Comparison of ENCODE assay signal across 15 cellular contexts in the genomic region with DNA sequence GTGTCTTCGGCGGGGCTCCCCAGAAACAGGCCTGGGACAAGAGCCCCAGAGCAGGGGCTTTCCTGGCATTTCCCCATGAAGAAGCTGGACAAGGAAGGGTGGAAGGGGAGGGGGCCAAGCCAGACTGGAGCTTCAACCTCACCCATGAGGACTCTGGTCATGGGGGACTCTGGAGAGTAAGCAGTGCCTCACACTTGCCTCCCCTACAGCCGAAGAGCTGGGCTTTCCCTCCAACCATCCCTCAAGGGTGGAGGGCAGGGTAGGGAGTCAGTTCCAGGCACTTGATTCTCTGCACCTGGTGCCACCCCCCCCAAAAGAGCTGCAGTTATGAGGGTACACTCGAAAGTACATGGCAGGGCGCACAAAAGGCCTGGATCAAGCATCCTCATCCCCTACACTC.
DNase-seq lines count a peak whose midpoint lies in the region; TF ChIP-seq lines count a peak whose summit lies in the region.
"Had no signal": no experiment of that assay in that cellular context is flagged by ENCODE, and none has a peak within 500 bp of the region (broad histone marks: within the 10 kb centered on the region; RNA-seq: fewer than 3 reads in every experiment).

No MANE protein-coding gene starts in this region.

- peak overlapping the region; percentile 35 for H2AFZ ChIP-seq in mammary epithelial cell (ENCODE audit: low read depth, low read length)

- CTCF ChIA-PET in mammary epithelial cell (lab: Charles Lee; ENCODE audit: low non-redundant PET), result no interaction called here

- 50% methylated on average over 5 of the region's 5 CpGs for WGBS in mammary epithelial cell (ENCODE audit: low coverage, missing lambda C conversion rate)

- peak; percentile 15 for DNase-seq in activated CD8-positive, alpha-beta memory T cell treated with anti-CD3 and anti-CD28 coated beads, Interleukin-2, amount 50 U/mL, for 48 hours
- DNase-seq in activated CD8-positive, alpha-beta memory T cell treated with anti-CD3 and anti-CD28 coated beads, Interleukin-2, amount 50 U/mL, for 4 hours, result no peak
- DNase-seq in mammary epithelial cell, result no peak
- DNase-seq in osteocyte (ENCODE audit: extremely low spot score, unreplicated experiment), result peak; percentile 62
- DNase-seq in GM20000 (ENCODE audit: low spot score), result no peak
- DNase-seq in CD14-positive monocyte (ENCODE audit: low spot score), result no peak
- no peak for DNase-seq in mesenteric fat pad (ENCODE audit: low spot score)
- DNase-seq: GDM1, MM.1S, NCI-H1436, NCI-H187 treated with DMSO at 0.1 percent for 48 hours had no signal

- H3K36me3 Mint-ChIP-seq in osteocyte (ENCODE audit: unreplicated experiment) (no peaks in the 10 kb centered on the region), CD14-positive monocyte (no peaks in the 10 kb centered on the region)

- dilution Hi-C loops in mammary epithelial cell (cut with HindIII; ENCODE audit: low sequenced_read_pairs), result no loop called here

- H3K27ac ChIP-seq in mammary epithelial cell (ENCODE audit: insufficient read depth, low read depth, low read length), result no peak overlapping the region
- H3K27ac ChIP-seq: HL-60 had no signal

- H3K27ac Mint-ChIP-seq in osteocyte (ENCODE audit: unreplicated experiment) (no peak overlapping the region), CD14-positive monocyte (no peak overlapping the region)
- H3K27ac Mint-ChIP-seq: B cell, H9 had no signal

- H3K9me3 ChIP-seq in mammary epithelial cell (replicated peaks; ENCODE audit: insufficient read depth, low read length), result no peaks in the 10 kb centered on the region

- in situ Hi-C loops in mammary epithelial cell (cut with MboI; ENCODE audit: low sequenced_read_pairs in 2 of 2), result no loop called here

- H3K27me3 Mint-ChIP-seq in osteocyte (ENCODE audit: unreplicated experiment), result peaks cover 57% of the 10 kb centered on the region
- H3K27me3 Mint-ChIP-seq in CD14-positive monocyte (ENCODE audit: low read depth in 3 of 3), result peaks cover 6 to 8% (median 6%) of the 10 kb centered on the region in 3 donors

- H3K4me1 ChIP-seq in mammary epithelial cell (ENCODE audit: insufficient read depth, low read length), result peaks cover 9% of the 10 kb centered on the region

- intact Hi-C loops in mammary epithelial cell (cut with micrococcal nuclease) (no loop called here), CD14-positive monocyte (cut with micrococcal nuclease) (no loop called here)

- peak overlapping the region; percentile 7 for H3K4me2 ChIP-seq in mammary epithelial cell (ENCODE audit: insufficient read depth, low read depth, low read length)

- TF ChIP-seq CTCF in mammary epithelial cell (conservative IDR thresholded peaks at IDR 0.05 in 1 of 2, IDR thresholded peaks at IDR 0.05 in 1 of 2; ENCODE audit: extremely low read depth in 1 of 2, insufficient read depth in 1 of 2, low read depth in 1 of 2, low read length in 2 of 2) (no peak), osteocyte (IDR thresholded peaks at IDR 0.05) (no peak), GM20000 (IDR thresholded peaks at IDR 0.05; ENCODE audit: extremely low read depth, missing control alignments) (no peak), CD14-positive monocyte (IDR thresholded peaks at IDR 0.05) (no peak)

- H3K4me3 ChIP-seq in mammary epithelial cell (replicated peaks in 1 of 3; ENCODE audit: insufficient read depth in 1 of 3, low read depth in 2 of 3, low read length in 3 of 3), result no peak overlapping the region
- H3K4me3 ChIP-seq: K562 had no signal

- H4K20me1 ChIP-seq in mammary epithelial cell (ENCODE audit: insufficient read depth, low read length), result peaks cover 2% of the 10 kb centered on the region

- H3K4me1 Mint-ChIP-seq in osteocyte (ENCODE audit: unreplicated experiment) (peaks cover 4% of the 10 kb centered on the region), CD14-positive monocyte (no peaks in the 10 kb centered on the region)
- H3K4me1 Mint-ChIP-seq: B cell had no signal

- H3K4me3 Mint-ChIP-seq in osteocyte (ENCODE audit: unreplicated experiment) (no peak overlapping the region), CD14-positive monocyte (no peak overlapping the region)
- H3K4me3 Mint-ChIP-seq: B cell, H9 had no signal

- no peaks in the 10 kb centered on the region for H3K27me3 ChIP-seq in mammary epithelial cell (ENCODE audit: insufficient read depth, low read length)

- H3K36me3 ChIP-seq in mammary epithelial cell (ENCODE audit: insufficient read depth, low read length), result no peaks in the 10 kb centered on the region

- H3K9me3 Mint-ChIP-seq in osteocyte (ENCODE audit: unreplicated experiment) (no peaks in the 10 kb centered on the region), CD14-positive monocyte (peaks cover 0 to 3% (median 0%) of the 10 kb centered on the region in 7 donors)
- H3K9me3 Mint-ChIP-seq: H9 had no signal

- H3K9ac ChIP-seq in mammary epithelial cell (ENCODE audit: insufficient read depth, low read length), result no peak overlapping the region

- no peaks in the 10 kb centered on the region for H3K79me2 ChIP-seq in mammary epithelial cell (ENCODE audit: insufficient read depth, low read length)

- BruUV-seq in mammary epithelial cell (replicated peaks; lab: Mats Ljungman, UMichigan), result no TSS peak

Comparison
In these comparisons a context has a peak if more than half of its experiments do, and no peak if none do; other contexts are left out.
1. DNase-seq: peak in activated CD8-positive, alpha-beta memory T cell treated with anti-CD3 and anti-CD28 coated beads, Interleukin-2, amount 50 U/mL, for 48 hours (single experiment) and osteocyte (single experiment); none in activated CD8-positive, alpha-beta memory T cell treated with anti-CD3 and anti-CD28 coated beads, Interleukin-2, amount 50 U/mL, for 4 hours (single experiment), mammary epithelial cell (single experiment), GM20000 (single experiment), CD14-positive monocyte (single experiment) and mesenteric fat pad (single experiment).